Comparison of ENCODE assay signal across 8 cellular contexts in the genomic region with DNA sequence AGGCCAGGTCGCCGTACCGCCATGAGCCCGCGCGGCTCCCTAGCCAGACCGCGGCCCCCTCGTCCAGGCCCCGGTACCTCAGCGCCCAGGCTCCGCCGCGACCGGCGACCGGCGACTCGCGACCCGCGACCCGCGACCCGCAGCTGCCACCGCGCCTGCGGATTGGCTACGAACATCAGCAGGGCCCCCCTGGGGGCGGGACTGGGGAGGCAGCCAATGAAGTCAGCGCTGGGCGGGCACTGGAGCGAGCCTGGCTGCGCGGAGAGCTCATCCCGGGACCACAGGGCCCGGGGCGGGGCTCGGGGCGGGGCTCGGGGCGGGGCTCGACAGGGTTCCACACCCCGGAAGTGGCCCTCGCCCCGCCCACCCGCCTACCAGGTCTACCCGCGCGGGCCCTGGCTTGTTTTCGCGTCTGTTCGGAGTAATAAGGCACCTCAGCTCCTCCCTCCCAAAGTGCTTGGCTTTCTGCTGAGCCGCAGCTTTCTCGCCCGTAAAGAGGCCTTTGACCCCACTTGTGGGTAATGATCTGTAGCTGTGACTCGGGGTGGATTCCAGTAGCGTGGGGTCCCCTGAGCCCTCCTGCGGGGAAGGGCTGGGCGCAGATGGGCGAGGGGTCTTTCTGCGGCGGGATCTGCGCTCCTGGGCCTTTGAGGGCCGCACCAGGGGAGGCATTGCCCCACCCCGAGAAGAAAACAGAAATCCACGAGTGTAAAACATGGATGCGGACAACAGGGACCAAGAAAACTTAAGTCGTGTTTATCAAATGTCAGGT. TPM values are rescaled to one million over a fixed set of nuclear protein-coding genes. Genes with fewer than 3 reads are reported as not detected.
DNase-seq lines count a peak whose midpoint lies in the region; ATAC-seq lines count a peak whose summit lies in the region.

LYSMD4 (minus strand) TSS at position 170 of the 772 bp plus-strand sequence. CDS start 1,438 bp downstream, outside the sequence.

- peaks cover 0 to 15% (median 5%) of the 10 kb centered on the region in 3 experiments for H3K36me3 ChIP-seq in naive thymus-derived CD4-positive, alpha-beta T cell (ENCODE audit: control insufficient read depth in 2 of 3, insufficient read depth in 3 of 3, low read length in 3 of 3)

- peak; percentile 94 for DNase-seq in EL
- peak; percentile 86 for DNase-seq in H4 (ENCODE audit: low spot score)
- peak; percentile 85 for DNase-seq in LHCN-M2 (ENCODE audit: low read depth)
- DNase-seq in RKO (ENCODE audit: low spot score): peak; percentile 93
- peak; percentile 98 for DNase-seq in activated T-helper 1 cell treated with Interleukin-2 at 50 U/mL for 16 hours (ENCODE audit: low read depth)
- peak; percentile 92 for DNase-seq in fibroblast of gingiva (ENCODE audit: low read depth)
- DNase-seq in naive thymus-derived CD4-positive, alpha-beta T cell: peak; percentile 93 to 98 (median 96)
- peak; percentile 89 to 96 for DNase-seq in stimulated activated effector memory CD8-positive, alpha-beta T cell treated with anti-CD3 and anti-CD28 coated beads, Interleukin-12 subunit alpha, Interleukin-12 subunit beta, amount 100 ng/mL, for 72 hours (ENCODE audit: low spot score in 2 of 2)

- H3K9me3 Mint-ChIP-seq in naive thymus-derived CD4-positive, alpha-beta T cell: peaks cover 0 to 1% (median 0%) of the 10 kb centered on the region in 11 donors
- no peaks in the 10 kb centered on the region for H3K9me3 Mint-ChIP-seq in stimulated activated effector memory CD8-positive, alpha-beta T cell treated with anti-CD3 and anti-CD28 coated beads, Interleukin-12 subunit alpha, Interleukin-12 subunit beta, amount 100 ng/mL, for 72 hours

- peak within 1 kb of the TSS; percentile 81 to 92 (median 88) for H3K4me3 Mint-ChIP-seq in naive thymus-derived CD4-positive, alpha-beta T cell
- H3K4me3 Mint-ChIP-seq in stimulated activated effector memory CD8-positive, alpha-beta T cell treated with anti-CD3 and anti-CD28 coated beads, Interleukin-12 subunit alpha, Interleukin-12 subunit beta, amount 100 ng/mL, for 72 hours: peak within 1 kb of the TSS; percentile 77

- H3K9me3 ChIP-seq in naive thymus-derived CD4-positive, alpha-beta T cell (ENCODE audit: control insufficient read depth in 2 of 3, low read length in 3 of 3): no peaks in the 10 kb centered on the region

- peaks cover 10 to 13% of the 10 kb centered on the region in 2 donors for H3K4me1 ChIP-seq in naive thymus-derived CD4-positive, alpha-beta T cell (ENCODE audit: control insufficient read depth in 2 of 2, insufficient read depth in 2 of 2, low read length in 2 of 2)

- peak; percentile 100 for ATAC-seq in naive thymus-derived CD4-positive, alpha-beta T cell
- peak; percentile 98 for ATAC-seq in stimulated activated effector memory CD8-positive, alpha-beta T cell treated with anti-CD3 and anti-CD28 coated beads, Interleukin-12 subunit alpha, Interleukin-12 subunit beta, amount 100 ng/mL, for 72 hours

- peak within 1 kb of the TSS; percentile 82 to 97 (median 95) for H3K27ac Mint-ChIP-seq in naive thymus-derived CD4-positive, alpha-beta T cell
- H3K27ac Mint-ChIP-seq in stimulated activated effector memory CD8-positive, alpha-beta T cell treated with anti-CD3 and anti-CD28 coated beads, Interleukin-12 subunit alpha, Interleukin-12 subunit beta, amount 100 ng/mL, for 72 hours: peak within 1 kb of the TSS; percentile 98

- H3K27me3 Mint-ChIP-seq in naive thymus-derived CD4-positive, alpha-beta T cell: no peaks in the 10 kb centered on the region

- no peaks in the 10 kb centered on the region for H3K27me3 ChIP-seq in naive thymus-derived CD4-positive, alpha-beta T cell (ENCODE audit: control insufficient read depth in 2 of 2, insufficient read depth in 2 of 2, low read length in 2 of 2)

- peaks cover 0 to 7% (median 6%) of the 10 kb centered on the region in 5 donors for H3K36me3 Mint-ChIP-seq in naive thymus-derived CD4-positive, alpha-beta T cell
- H3K36me3 Mint-ChIP-seq in stimulated activated effector memory CD8-positive, alpha-beta T cell treated with anti-CD3 and anti-CD28 coated beads, Interleukin-12 subunit alpha, Interleukin-12 subunit beta, amount 100 ng/mL, for 72 hours: no peaks in the 10 kb centered on the region

- POLR2A ChIA-PET in naive thymus-derived CD4-positive, alpha-beta T cell (lab: Charles Lee): interaction anchor here (0.6 to 2.4 kb wide), 19 partner anchors 10 to 595 kb away, joined by 3 to 13 read pairs (median 4); partner anchors contain the start of genes LRRC28 and MEF2A

- intact Hi-C loops in naive thymus-derived CD4-positive, alpha-beta T cell (cut with micrococcal nuclease): loop anchor here (1.0 to 5.0 kb wide), 14 partner anchors 13 to 1085 kb away; partner anchors contain the start of genes ASB7 (in 2 of the 2), LINS1 (in 2 of the 2), LRRC28 (in 2 of the 2) and MEF2A (in 2 of the 2)

- CTCF ChIA-PET in naive thymus-derived CD4-positive, alpha-beta T cell (lab: Charles Lee): interaction anchor here (0.5 to 3.5 kb wide), 8 partner anchors 14 to 461 kb away, joined by 3 to 16 read pairs (median 4); no protein-coding TSS in a partner anchor

- H3K4me3 ChIP-seq in naive thymus-derived CD4-positive, alpha-beta T cell (ENCODE audit: low read length): peak within 1 kb of the TSS; percentile 70

- H3K4me1 Mint-ChIP-seq in naive thymus-derived CD4-positive, alpha-beta T cell: peaks cover 5 to 36% (median 27%) of the 10 kb centered on the region in 7 donors
- peaks cover 17% of the 10 kb centered on the region for H3K4me1 Mint-ChIP-seq in stimulated activated effector memory CD8-positive, alpha-beta T cell treated with anti-CD3 and anti-CD28 coated beads, Interleukin-12 subunit alpha, Interleukin-12 subunit beta, amount 100 ng/mL, for 72 hours

- H3K27ac ChIP-seq in naive thymus-derived CD4-positive, alpha-beta T cell (ENCODE audit: low read depth, low read length): peak within 1 kb of the TSS; percentile 84

RNA-seq across cellular contexts. Expression of gene LYSMD4, which starts in this region (rescaled TPM):
- total RNA-seq in H4 (2014; rRNA removed; shearing (Covaris generic)): 4.0 and 5.7 TPM in 2 replicates
- 5.6 and 7.5 TPM in 2 replicates for total RNA-seq in LHCN-M2 (2014; rRNA removed)
- 4.2 TPM for polyA plus RNA-seq in LHCN-M2 (2012)
- 10 to 100 TPM in 4 of 5 experiments, 1 to 10 TPM in 1; 7.9 to 22.4 (median 15.4) TPM for total RNA-seq in naive thymus-derived CD4-positive, alpha-beta T cell
- polyA plus RNA-seq in naive thymus-derived CD4-positive, alpha-beta T cell: 1 to 10 TPM; 8.3 to 8.8 TPM

Comparison
In these comparisons a context has a peak if more than half of its experiments do, and no peak if none do; other contexts are left out.
1. Peak in every context shown above with its lines: DNase-seq, ATAC-seq, H3K4me3 ChIP-seq and H3K27ac ChIP-seq.